In the genomic region with DNA sequence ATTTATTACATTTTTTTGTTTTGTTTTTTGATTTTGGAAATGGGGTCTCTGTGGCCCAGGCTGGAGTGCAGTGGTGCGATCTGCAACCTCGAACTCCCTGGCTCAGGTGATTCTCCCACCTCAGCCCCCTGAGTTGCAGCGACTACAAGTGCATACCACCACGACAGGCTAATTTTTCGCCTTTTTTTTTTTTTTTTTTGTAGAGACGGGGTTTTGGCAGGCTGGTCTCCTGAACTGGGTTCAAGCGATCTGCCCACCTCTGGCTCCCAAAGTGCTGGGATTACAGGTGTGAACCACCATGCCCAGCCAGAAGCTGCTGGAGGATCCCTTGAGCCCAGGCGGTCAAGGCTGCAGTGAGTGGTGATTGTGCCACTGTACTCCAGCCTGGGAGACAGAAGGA, we compare ENCODE assay signal across 11 cellular contexts. TPM values are rescaled to one million over a fixed set of nuclear protein-coding genes. Genes with fewer than 3 reads are reported as not detected.
DNase-seq lines count a peak whose midpoint lies in the region; ATAC-seq and TF ChIP-seq lines count a peak whose summit lies in the region.
"Had no signal": no experiment of that assay in that cellular context is flagged by ENCODE, and none has a peak within 500 bp of the region (broad histone marks: within the 10 kb centered on the region; RNA-seq: fewer than 3 reads in every experiment).

No MANE protein-coding gene starts in this region.

- H3K4me3 ChIP-seq in right cardiac atrium (ENCODE audit: low read length) (peak overlapping the region; percentile 26), hepatocyte (peak overlapping the region; percentile 81), tibial artery (peak overlapping the region; percentile 88 to 99)

- CTCF ChIA-PET in WTC11 (lab: Charles Lee) = interaction anchor here (0.7 kb wide), 1 partner anchor 13 kb away, joined by 3 read pairs; no protein-coding TSS in a partner anchor

- H3K4me3 Mint-ChIP-seq in WTC11 = peak overlapping the region; percentile 35; the same call in 1 of the 2 replicates

- no peaks in the 10 kb centered on the region for H3K27me3 ChIP-seq in right cardiac atrium (ENCODE audit: control insufficient read depth, insufficient read depth)
- no peaks in the 10 kb centered on the region for H3K27me3 ChIP-seq in hepatocyte
- no peaks in the 10 kb centered on the region for H3K27me3 ChIP-seq in tibial artery
- H3K27me3 ChIP-seq: SJSA1 had no signal

- H3K4me2 ChIP-seq in hepatocyte = peak overlapping the region; percentile 86

- H3K9me3 ChIP-seq in right cardiac atrium (ENCODE audit: control insufficient read depth, low read length) (no peaks in the 10 kb centered on the region), hepatocyte (ENCODE audit: low read depth) (no peaks in the 10 kb centered on the region), tibial artery (no peaks in the 10 kb centered on the region)
- H3K9me3 ChIP-seq: SJSA1 had no signal

- H4K20me1 ChIP-seq in hepatocyte (ENCODE audit: insufficient read depth, poor library complexity, severe bottlenecking) = peaks cover 13% of the 10 kb centered on the region

- DNase-seq in right cardiac atrium (peak in 1 of 3 donors; percentile 24), cardiac septum (ENCODE audit: low spot score) (no peak), WTC11 (ENCODE audit: low spot score) (no peak), hepatocyte (ENCODE audit: low spot score) (no peak), tibial artery (no peak), NCI-H2029 (lab: John Stamatoyannopoulos, UW) (no peak)
- no peak for DNase-seq in stimulated activated naive CD4-positive, alpha-beta T cell (lab: John Stamatoyannopoulos, UW)
- DNase-seq: H7; stimulated activated CD4-positive, alpha-beta T cell treated with anti-CD3 and anti-CD28 coated beads, Interleukin-12 subunit alpha, Interleukin-12 subunit beta, amount 100 ng/mL, for 4 hours had no signal

- intact Hi-C loops in right cardiac atrium (cut with DNase I) = no loop called here
- intact Hi-C loops in cardiac septum (cut with DNase I) = loop anchor here (5.0 kb wide), 1 partner anchor 207 kb away; a partner anchor contains a TSS
- intact Hi-C loops in tibial artery (cut with DNase I; ENCODE audit: low total_unique reads) = no loop called here

- no peak overlapping the region for H2AFZ ChIP-seq in hepatocyte

- H3K27me3 Mint-ChIP-seq in WTC11 (ENCODE audit: low read depth) = 0 out of 2 replicates have a peak, but pooled peaks cover 2% of the 10 kb centered on the region

- no peak overlapping the region for H3K27ac Mint-ChIP-seq in WTC11

- H3K4me1 ChIP-seq in right cardiac atrium (ENCODE audit: control insufficient read depth, insufficient read depth, low read length) (no peaks in the 10 kb centered on the region), hepatocyte (ENCODE audit: insufficient read depth) (peaks cover 15% of the 10 kb centered on the region), tibial artery (peaks cover 0 to 36% (median 24%) of the 10 kb centered on the region in 4 donors)
- H3K4me1 ChIP-seq: SJSA1 had no signal

- H3K9me3 Mint-ChIP-seq in WTC11 = peaks cover 3% of the 10 kb centered on the region

- peaks cover 8% of the 10 kb centered on the region for H3K4me1 Mint-ChIP-seq in WTC11

- no peak for TF ChIP-seq CTCF in WTC11 (IDR thresholded peaks at IDR 0.05)
- no peak for TF ChIP-seq CTCF in hepatocyte (IDR thresholded peaks at IDR 0.05; ENCODE audit: poor library complexity)
- no peak for TF ChIP-seq CTCF in tibial artery (IDR thresholded peaks at IDR 0.05)

- no peaks in the 10 kb centered on the region for H3K36me3 ChIP-seq in hepatocyte (replicated peaks; ENCODE audit: insufficient read depth, low read depth)
- peaks cover 0 to 8% (median 0%) of the 10 kb centered on the region in 3 donors for H3K36me3 ChIP-seq in tibial artery

- peaks cover 72% of the 10 kb centered on the region for H3K79me2 ChIP-seq in hepatocyte

- no peaks in the 10 kb centered on the region for H3K9me2 ChIP-seq in hepatocyte (replicated peaks; ENCODE audit: insufficient read depth)

- ATAC-seq in right cardiac atrium = no peak
- no peak for ATAC-seq in WTC11
- ATAC-seq in GM18511 (IDR thresholded peaks at IDR 0.05; ENCODE audit: unreplicated experiment) = no peak

- H3K27ac ChIP-seq in right cardiac atrium (ENCODE audit: low read length) (no peak overlapping the region), hepatocyte (no peak overlapping the region), tibial artery (no peak overlapping the region)
- H3K27ac ChIP-seq: SJSA1 had no signal

- peaks cover under 1% of the 10 kb centered on the region; the same call in 1 of the 2 replicates for H3K36me3 Mint-ChIP-seq in WTC11

- WGBS in right cardiac atrium = 78% methylated on average over 8 of the region's 8 CpGs
- WGBS in hepatocyte (ENCODE audit: low lambda C conversion rate, missing lambda C conversion rate) = 96% methylated on average over 7 of the region's 8 CpGs

- POLR2A ChIA-PET in WTC11 (lab: Charles Lee) = no interaction called here

TF ChIP-seq in WTC11, 78 proteins besides CTCF, POLR2A, EP300 and RAD21 (continues in another document):
- TF ChIP-seq, protein P1, sequence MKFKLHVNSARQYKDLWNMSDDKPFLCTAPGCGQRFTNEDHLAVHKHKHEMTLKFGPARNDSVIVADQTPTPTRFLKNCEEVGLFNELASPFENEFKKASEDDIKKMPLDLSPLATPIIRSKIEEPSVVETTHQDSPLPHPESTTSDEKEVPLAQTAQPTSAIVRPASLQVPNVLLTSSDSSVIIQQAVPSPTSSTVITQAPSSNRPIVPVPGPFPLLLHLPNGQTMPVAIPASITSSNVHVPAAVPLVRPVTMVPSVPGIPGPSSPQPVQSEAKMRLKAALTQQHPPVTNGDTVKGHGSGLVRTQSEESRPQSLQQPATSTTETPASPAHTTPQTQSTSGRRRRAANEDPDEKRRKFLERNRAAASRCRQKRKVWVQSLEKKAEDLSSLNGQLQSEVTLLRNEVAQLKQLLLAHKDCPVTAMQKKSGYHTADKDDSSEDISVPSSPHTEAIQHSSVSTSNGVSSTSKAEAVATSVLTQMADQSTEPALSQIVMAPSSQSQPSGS (CRISPR knock-in tag; IDR thresholded peaks at IDR 0.05; ENCODE audit: borderline replicate concordance, low read depth) = no peak
- TF ChIP-seq SOX15 (CRISPR knock-in tag; IDR thresholded peaks at IDR 0.05) (no peak), PRRX2 (CRISPR knock-in tag; IDR thresholded peaks at IDR 0.05) (no peak), ZNF121 (CRISPR knock-in tag; IDR thresholded peaks at IDR 0.05) (no peak), NFYB (CRISPR knock-in tag; conservative IDR thresholded peaks at IDR 0.05; ENCODE audit: low read depth) (no peak), CBFB (CRISPR knock-in tag; IDR thresholded peaks at IDR 0.05; ENCODE audit: low read depth) (no peak), JAZF1 (CRISPR knock-in tag; IDR thresholded peaks at IDR 0.05) (no peak), CREB1 (CRISPR knock-in tag; IDR thresholded peaks at IDR 0.05) (no peak), NR1H2 (CRISPR knock-in tag; IDR thresholded peaks at IDR 0.05) (no peak)
- TF ChIP-seq, protein P2, sequence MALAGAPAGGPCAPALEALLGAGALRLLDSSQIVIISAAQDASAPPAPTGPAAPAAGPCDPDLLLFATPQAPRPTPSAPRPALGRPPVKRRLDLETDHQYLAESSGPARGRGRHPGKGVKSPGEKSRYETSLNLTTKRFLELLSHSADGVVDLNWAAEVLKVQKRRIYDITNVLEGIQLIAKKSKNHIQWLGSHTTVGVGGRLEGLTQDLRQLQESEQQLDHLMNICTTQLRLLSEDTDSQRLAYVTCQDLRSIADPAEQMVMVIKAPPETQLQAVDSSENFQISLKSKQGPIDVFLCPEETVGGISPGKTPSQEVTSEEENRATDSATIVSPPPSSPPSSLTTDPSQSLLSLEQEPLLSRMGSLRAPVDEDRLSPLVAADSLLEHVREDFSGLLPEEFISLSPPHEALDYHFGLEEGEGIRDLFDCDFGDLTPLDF (CRISPR knock-in tag; IDR thresholded peaks at IDR 0.05) = no peak
- TF ChIP-seq, protein P3, sequence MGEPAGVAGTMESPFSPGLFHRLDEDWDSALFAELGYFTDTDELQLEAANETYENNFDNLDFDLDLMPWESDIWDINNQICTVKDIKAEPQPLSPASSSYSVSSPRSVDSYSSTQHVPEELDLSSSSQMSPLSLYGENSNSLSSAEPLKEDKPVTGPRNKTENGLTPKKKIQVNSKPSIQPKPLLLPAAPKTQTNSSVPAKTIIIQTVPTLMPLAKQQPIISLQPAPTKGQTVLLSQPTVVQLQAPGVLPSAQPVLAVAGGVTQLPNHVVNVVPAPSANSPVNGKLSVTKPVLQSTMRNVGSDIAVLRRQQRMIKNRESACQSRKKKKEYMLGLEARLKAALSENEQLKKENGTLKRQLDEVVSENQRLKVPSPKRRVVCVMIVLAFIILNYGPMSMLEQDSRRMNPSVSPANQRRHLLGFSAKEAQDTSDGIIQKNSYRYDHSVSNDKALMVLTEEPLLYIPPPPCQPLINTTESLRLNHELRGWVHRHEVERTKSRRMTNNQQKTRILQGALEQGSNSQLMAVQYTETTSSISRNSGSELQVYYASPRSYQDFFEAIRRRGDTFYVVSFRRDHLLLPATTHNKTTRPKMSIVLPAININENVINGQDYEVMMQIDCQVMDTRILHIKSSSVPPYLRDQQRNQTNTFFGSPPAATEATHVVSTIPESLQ (CRISPR knock-in tag; IDR thresholded peaks at IDR 0.05) = no peak
- TF ChIP-seq, protein P4, sequence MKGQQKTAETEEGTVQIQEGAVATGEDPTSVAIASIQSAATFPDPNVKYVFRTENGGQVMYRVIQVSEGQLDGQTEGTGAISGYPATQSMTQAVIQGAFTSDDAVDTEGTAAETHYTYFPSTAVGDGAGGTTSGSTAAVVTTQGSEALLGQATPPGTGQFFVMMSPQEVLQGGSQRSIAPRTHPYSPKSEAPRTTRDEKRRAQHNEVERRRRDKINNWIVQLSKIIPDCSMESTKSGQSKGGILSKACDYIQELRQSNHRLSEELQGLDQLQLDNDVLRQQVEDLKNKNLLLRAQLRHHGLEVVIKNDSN (CRISPR knock-in tag; IDR thresholded peaks at IDR 0.05) = no peak

RNA-seq across cellular contexts. Expression of a gene that starts 2.3 kb away (rescaled TPM):
- total RNA-seq in right cardiac atrium (10 to 100 TPM; 23.4 to 29.0 (median 25.7) TPM), cardiac septum (26.4 TPM), WTC11 (2021) (25.8 to 30.9 TPM (median 30.8 TPM) in 3 replicates), hepatocyte (44.3 and 60.9 TPM in 2 replicates)
- polyA plus RNA-seq in right cardiac atrium (9.1 TPM), hepatocyte (23.7 and 24.0 TPM in 2 replicates)

Comparison
In these comparisons a context has a peak if more than half of its experiments do, and no peak if none do; other contexts are left out.
1. H3K4me3 ChIP-seq: peak in every context shown above with its lines; median percentile 94 in tibial artery; 81 in hepatocyte; 26 in right cardiac atrium.